In the genomic region with DNA sequence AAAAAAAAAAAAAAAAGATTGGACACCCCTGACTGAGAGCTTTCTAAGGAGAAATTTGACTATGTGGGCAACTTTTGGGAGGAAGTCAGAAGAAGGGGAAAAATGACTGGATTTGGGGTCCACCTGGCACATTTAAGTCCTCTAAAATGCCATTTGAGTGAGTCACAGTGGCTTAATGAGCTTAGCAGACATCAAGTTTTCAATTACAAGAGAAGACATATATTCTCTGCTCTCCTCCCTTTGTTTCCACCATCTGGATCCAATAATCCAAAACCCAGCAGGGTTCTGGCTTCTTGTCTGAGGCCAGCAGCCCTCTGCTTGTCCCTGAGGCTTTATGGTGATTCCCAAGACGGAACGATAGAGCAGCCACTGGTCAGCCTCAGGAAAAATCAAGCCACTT, we compare ENCODE assay signal across 1 cellular context.
TF ChIP-seq lines count a peak whose summit lies in the region.

No MANE protein-coding gene starts in this region.

TF ChIP-seq in SK-N-SH, 30 proteins besides CTCF, POLR2A, EP300 and RAD21 (continued from another document):
- no peak for TF ChIP-seq NFIC (IDR thresholded peaks at IDR 0.05; ENCODE audit: borderline replicate concordance)
